1 cellular context compared by ENCODE assay signal in genomic region chr2:237492137-237492890, GRCh38.
TF ChIP-seq lines count a peak whose summit lies in the region.

No MANE protein-coding gene starts in this region.

TF ChIP-seq in WTC11, 78 proteins besides CTCF, POLR2A, EP300 and RAD21 (continued from another document):
- TF ChIP-seq ZBTB43 (CRISPR knock-in tag; IDR thresholded peaks at IDR 0.05): no peak
- TF ChIP-seq ELF4 (CRISPR knock-in tag; IDR thresholded peaks at IDR 0.05; ENCODE audit: low read depth): no peak
- TF ChIP-seq ZMAT4 (CRISPR knock-in tag; IDR thresholded peaks at IDR 0.05): no peak
- TF ChIP-seq MLX (CRISPR knock-in tag; IDR thresholded peaks at IDR 0.05): no peak
- TF ChIP-seq E2F4 (CRISPR knock-in tag; IDR thresholded peaks at IDR 0.05; ENCODE audit: borderline replicate concordance, low read depth): no peak
- TF ChIP-seq ZNF219 (CRISPR knock-in tag; IDR thresholded peaks at IDR 0.05; ENCODE audit: borderline replicate concordance): no peak
